8 cellular contexts compared by ENCODE assay signal in genomic region chr1:101506541-101507164, GRCh38.
DNase-seq lines count a peak whose midpoint lies in the region; ATAC-seq and TF ChIP-seq lines count a peak whose summit lies in the region.

No MANE protein-coding gene starts in this region.

- no peaks in the 10 kb centered on the region for H3K4me1 Mint-ChIP-seq in activated CD8-positive, alpha-beta T cell treated with anti-CD3 and anti-CD28 coated beads, Interleukin-2, amount 10 ng/mL, durations not matched to agents 7 days and 5 days (ENCODE audit: low read depth)
- H3K4me1 Mint-ChIP-seq in glutamatergic neuron (ENCODE audit: low read depth, unreplicated experiment) = peaks cover 2% of the 10 kb centered on the region

- in situ Hi-C loops in GM13977 (cut with MboI; ENCODE audit: low pct_unique_long_range_greater_than_20kb, low sequenced_read_pairs, unreplicated experiment) = no loop called here

- POLR2A ChIA-PET in activated CD8-positive, alpha-beta T cell treated with anti-CD3 and anti-CD28 coated beads, Interleukin-2, amount 10 ng/mL, durations not matched to agents 7 days and 5 days (lab: Charles Lee) = no interaction called here

- DNase-seq in Ammon's horn (ENCODE audit: low spot score) (peak; percentile 58), GM13977 (ENCODE audit: low spot score) (peak; percentile 33), NCI-H2171 (lab: John Stamatoyannopoulos, UW) (peak; percentile 20), glutamatergic neuron (peak; percentile 18), smooth muscle cell of the brain vasculature (ENCODE audit: low read depth, low spot score) (peak; percentile 13)
- DNase-seq in activated CD8-positive, alpha-beta T cell treated with anti-CD3 and anti-CD28 coated beads, Interleukin-2, amount 10 ng/mL, durations not matched to agents 7 days and 5 days = peak; percentile 62
- DNase-seq in activated CD8-positive, alpha-beta memory T cell treated with anti-CD3 and anti-CD28 coated beads, Interleukin-2, amount 50 U/mL, for 4 hours = no peak

- no peaks in the 10 kb centered on the region for H3K36me3 Mint-ChIP-seq in activated CD8-positive, alpha-beta T cell treated with anti-CD3 and anti-CD28 coated beads, Interleukin-2, amount 10 ng/mL, durations not matched to agents 7 days and 5 days (ENCODE audit: low read depth)
- no peaks in the 10 kb centered on the region for H3K36me3 Mint-ChIP-seq in glutamatergic neuron (ENCODE audit: unreplicated experiment)

- TF ChIP-seq CTCF in GM13977 (IDR thresholded peaks at IDR 0.05; ENCODE audit: extremely low read depth, insufficient read depth, missing control alignments) (peak; percentile 72), glutamatergic neuron (IDR thresholded peaks at IDR 0.05; ENCODE audit: partially characterized antibody, unreplicated experiment) (peak; percentile 81)

- H3K9me3 Mint-ChIP-seq in activated CD8-positive, alpha-beta T cell treated with anti-CD3 and anti-CD28 coated beads, Interleukin-2, amount 10 ng/mL, durations not matched to agents 7 days and 5 days (ENCODE audit: insufficient read depth) = no peaks in the 10 kb centered on the region
- H3K9me3 Mint-ChIP-seq in glutamatergic neuron (ENCODE audit: unreplicated experiment) = no peaks in the 10 kb centered on the region

- CTCF ChIA-PET in activated CD8-positive, alpha-beta T cell treated with anti-CD3 and anti-CD28 coated beads, Interleukin-2, amount 10 ng/mL, durations not matched to agents 7 days and 5 days (lab: Charles Lee) = interaction anchor here (0.6 to 8.4 kb wide), 25 partner anchors 11 to 685 kb away, joined by 3 to 52 read pairs (median 4); no protein-coding TSS in a partner anchor

- no peak overlapping the region for H3K4me3 Mint-ChIP-seq in activated CD8-positive, alpha-beta T cell treated with anti-CD3 and anti-CD28 coated beads, Interleukin-2, amount 10 ng/mL, durations not matched to agents 7 days and 5 days
- no peak overlapping the region for H3K4me3 Mint-ChIP-seq in glutamatergic neuron (ENCODE audit: unreplicated experiment)

- H3K27ac Mint-ChIP-seq in activated CD8-positive, alpha-beta T cell treated with anti-CD3 and anti-CD28 coated beads, Interleukin-2, amount 10 ng/mL, durations not matched to agents 7 days and 5 days = no peak overlapping the region
- no peak overlapping the region for H3K27ac Mint-ChIP-seq in glutamatergic neuron (ENCODE audit: unreplicated experiment)

- H3K27me3 Mint-ChIP-seq in activated CD8-positive, alpha-beta T cell treated with anti-CD3 and anti-CD28 coated beads, Interleukin-2, amount 10 ng/mL, durations not matched to agents 7 days and 5 days (ENCODE audit: low read depth) = peaks cover 14% of the 10 kb centered on the region
- H3K27me3 Mint-ChIP-seq in glutamatergic neuron (ENCODE audit: unreplicated experiment) = peaks cover 1% of the 10 kb centered on the region

- peak; percentile 85 for ATAC-seq in HG02852 (IDR thresholded peaks at IDR 0.05; ENCODE audit: unreplicated experiment)
- ATAC-seq in activated CD8-positive, alpha-beta T cell treated with anti-CD3 and anti-CD28 coated beads, Interleukin-2, amount 10 ng/mL, durations not matched to agents 7 days and 5 days = peak; percentile 57
